21 cellular contexts compared by ENCODE assay signal in the genomic region with DNA sequence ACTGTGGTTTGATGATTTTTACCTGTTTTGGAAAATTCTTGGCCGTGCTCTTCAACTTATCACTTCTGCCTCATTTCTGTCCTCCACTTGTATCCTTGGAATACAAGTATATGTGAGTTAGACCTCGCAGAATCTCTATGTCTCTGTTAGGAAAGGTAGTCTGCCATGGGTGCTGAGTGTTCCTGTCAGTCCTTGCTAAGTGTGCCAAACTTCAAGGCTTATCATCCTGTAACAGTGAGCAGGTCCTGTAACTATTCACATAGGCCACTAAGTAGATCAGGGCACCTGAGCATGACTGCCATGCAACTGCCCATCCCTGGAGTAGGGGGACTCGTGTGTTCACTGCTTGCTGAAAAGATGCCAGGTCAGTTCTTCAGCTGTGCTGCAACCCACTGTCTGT. TPM values are rescaled to one million over a fixed set of nuclear protein-coding genes. Genes with fewer than 3 reads are reported as not detected.
A peak's percentile ranks its signal among the peaks of the same experiment; 100 is the strongest.
DNase-seq lines count a peak whose midpoint lies in the region; ATAC-seq, FAIRE-seq and TF ChIP-seq lines count a peak whose summit lies in the region.
"Had no signal": no experiment of that assay in that cellular context is flagged by ENCODE, and none has a peak within 500 bp of the region (broad histone marks: within the 10 kb centered on the region; RNA-seq: fewer than 3 reads in every experiment).

No MANE protein-coding gene starts in this region.

- no peaks in the 10 kb centered on the region for H3K36me3 ChIP-seq in heart left ventricle
- H3K36me3 ChIP-seq in left ventricle myocardium inferior: no peaks in the 10 kb centered on the region
- H3K36me3 ChIP-seq in upper lobe of right lung: no peaks in the 10 kb centered on the region
- H3K36me3 ChIP-seq in H7 (replicated peaks; ENCODE audit: control insufficient read depth, insufficient read depth, low read length): no peaks in the 10 kb centered on the region
- H3K36me3 ChIP-seq: HAP-1 had no signal

- H3K27ac Mint-ChIP-seq in CD14-positive monocyte: peak overlapping the region in 1 of 7 donors; percentile 30
- H3K27ac Mint-ChIP-seq: CD8-positive, alpha-beta T cell; GM23338; HFFc6 had no signal

- peaks cover 4 to 11% of the 10 kb centered on the region in 2 donors for H3K36me3 Mint-ChIP-seq in CD14-positive monocyte
- H3K36me3 Mint-ChIP-seq: CD8-positive, alpha-beta T cell had no signal

- peaks cover 0 to 7% (median 0%) of the 10 kb centered on the region in 9 donors for H3K27me3 ChIP-seq in heart left ventricle
- H3K27me3 ChIP-seq in left ventricle myocardium inferior (ENCODE audit: low read depth): peaks cover 24% of the 10 kb centered on the region
- no peaks in the 10 kb centered on the region for H3K27me3 ChIP-seq in upper lobe of right lung
- no peaks in the 10 kb centered on the region; the same call in 1 of the 2 replicates for H3K27me3 ChIP-seq in H7 (ENCODE audit: control insufficient read depth, insufficient read depth, low read length)

- peaks cover 0 to 2% (median 0%) of the 10 kb centered on the region in 3 donors for H3K27me3 Mint-ChIP-seq in CD14-positive monocyte (ENCODE audit: low read depth in 3 of 3)

- WGBS in heart left ventricle, 4 donors: 35 to 59% (median 46%) methylated on average over 3 of the region's 3 CpGs

- peaks cover 20% of the 10 kb centered on the region for H3K4me1 Mint-ChIP-seq in CD14-positive monocyte

- H3K27ac ChIP-seq in heart left ventricle (no peak overlapping the region), left ventricle myocardium inferior (replicated peaks) (no peak overlapping the region), upper lobe of right lung (no peak overlapping the region)

- peaks cover 0 to 4% (median 0%) of the 10 kb centered on the region in 7 donors for H3K9me3 Mint-ChIP-seq in CD14-positive monocyte
- H3K9me3 Mint-ChIP-seq: CD8-positive, alpha-beta T cell; HFFc6 had no signal

- TF ChIP-seq CTCF in heart left ventricle (IDR thresholded peaks at IDR 0.05) (no peak), left ventricle myocardium inferior (IDR thresholded peaks at IDR 0.05; ENCODE audit: borderline replicate concordance) (no peak), CD14-positive monocyte (IDR thresholded peaks at IDR 0.05) (no peak), upper lobe of right lung (IDR thresholded peaks at IDR 0.05) (no peak)

- H3K4me3 Mint-ChIP-seq in CD14-positive monocyte: no peak overlapping the region
- H3K4me3 Mint-ChIP-seq: CD4-positive, CD25-positive, alpha-beta regulatory T cell; CD8-positive, alpha-beta T cell; GM23338; HFFc6 had no signal

- no peak overlapping the region for H3K4me3 ChIP-seq in heart left ventricle
- H3K4me3 ChIP-seq in left ventricle myocardium inferior: no peak overlapping the region
- H3K4me3 ChIP-seq in upper lobe of right lung: no peak overlapping the region
- no peak overlapping the region for H3K4me3 ChIP-seq in H7 (ENCODE audit: insufficient read depth, low read depth, low read length)
- H3K4me3 ChIP-seq: GM23338, HAP-1 had no signal

- FAIRE-seq in GM12891 (lab: Jason Lieb, UNC): peak; percentile 16
- FAIRE-seq: G401.6, GM19239 had no signal

- peaks cover 0 to 3% (median 0%) of the 10 kb centered on the region in 12 donors for H3K4me1 ChIP-seq in heart left ventricle
- H3K4me1 ChIP-seq in left ventricle myocardium inferior: no peaks in the 10 kb centered on the region
- H3K4me1 ChIP-seq in upper lobe of right lung: no peaks in the 10 kb centered on the region
- H3K4me1 ChIP-seq: HAP-1 had no signal

- DNase-seq in heart left ventricle (no peak), left ventricle myocardium inferior (no peak), CD14-positive monocyte (ENCODE audit: low spot score) (peak; percentile 9), GM12891 (ENCODE audit: insufficient read length, low spot score) (no peak), upper lobe of right lung (peak; percentile 5), H7 (no peak), SHP77 treated with DMSO at 0.1 percent for 48 hours (lab: John Stamatoyannopoulos, UW) (no peak)
- DNase-seq: C1 segment of cervical spinal cord; Caco-2; CD4-positive, CD25-positive, alpha-beta regulatory T cell; CD8-positive, alpha-beta T cell; DMS153; DND-41; HFFc6 had no signal

- H3K9me3 ChIP-seq in heart left ventricle (no peaks in the 10 kb centered on the region), left ventricle myocardium inferior (replicated peaks) (no peaks in the 10 kb centered on the region), upper lobe of right lung (no peaks in the 10 kb centered on the region)
- H3K9me3 ChIP-seq: Caco-2, HAP-1 had no signal

- TF ChIP-seq POLR2A in heart left ventricle (IDR thresholded peaks at IDR 0.05) (no peak), GM12891 (IDR thresholded peaks at IDR 0.05; ENCODE audit: low read depth, low read length) (no peak)

- intact Hi-C loops in heart left ventricle (cut with DNase I): no loop called here
- intact Hi-C loops in left ventricle myocardium inferior (cut with micrococcal nuclease): no loop called here
- intact Hi-C loops in CD14-positive monocyte (cut with micrococcal nuclease): no loop called here
- intact Hi-C loops in upper lobe of right lung (cut with DNase I): no loop called here

- ATAC-seq in heart left ventricle (peak; percentile 61 to 75 (median 68)), upper lobe of right lung (no peak)
- ATAC-seq: CD8-positive, alpha-beta T cell; GM23338 had no signal

TF ChIP-seq in GM12891, 5 proteins besides CTCF, POLR2A, EP300 and RAD21:
- TF ChIP-seq POU2F2 (IDR thresholded peaks at IDR 0.05; ENCODE audit: low read depth, low read length): no peak
- no peak for TF ChIP-seq SPI1 (IDR thresholded peaks at IDR 0.05; ENCODE audit: low read depth, low read length)
- no peak for TF ChIP-seq PAX5 (IDR thresholded peaks at IDR 0.05; ENCODE audit: insufficient read depth, low read length, severe bottlenecking)
- no peak for TF ChIP-seq POLR2AphosphoS5 (IDR thresholded peaks at IDR 0.05; ENCODE audit: low read depth, low read length)
- TF ChIP-seq TAF1 (IDR thresholded peaks at IDR 0.05; ENCODE audit: low read depth, low read length): no peak

RNA-seq across cellular contexts. Expression of a gene that starts 24.2 kb away (rescaled TPM):
- under 1 TPM; 0.19 to 0.68 (median 0.53) TPM for total RNA-seq in heart left ventricle
- polyA plus RNA-seq in heart left ventricle: under 1 TPM; 0.08 to 0.19 TPM
- 0.33 TPM for total RNA-seq in left ventricle myocardium inferior
- polyA plus RNA-seq in CD14-positive monocyte: under 1 TPM; 0.14 to 0.24 TPM
- 0.21 TPM for polyA plus RNA-seq in GM12891 (2012; ENCODE audit: low read depth, missing spikeins)
- total RNA-seq in upper lobe of right lung: 2.7 TPM
- total RNA-seq in H7 (2014; rRNA removed; shearing (Covaris generic)): 0.24 and 0.37 TPM in 2 replicates
- total RNA-seq: HFFc6 had no signal

RNA-seq across cellular contexts. Expression of a gene that starts 41.8 kb away (rescaled TPM):
- total RNA-seq in heart left ventricle: 1 to 10 TPM in 8 of 9 donors, under 1 TPM in 1; 0.75 to 7.5 (median 2.7) TPM
- 1 to 10 TPM; 1.3 to 5.0 TPM for polyA plus RNA-seq in heart left ventricle
- 0.88 TPM for total RNA-seq in left ventricle myocardium inferior
- under 1 TPM; 0.16 to 0.38 TPM for polyA plus RNA-seq in CD14-positive monocyte
- polyA plus RNA-seq in GM12891 (2012; ENCODE audit: low read depth, missing spikeins): 1.7 TPM
- total RNA-seq in upper lobe of right lung: 0.43 TPM
- total RNA-seq in H7 (2014; rRNA removed; shearing (Covaris generic)): not detected in 2 replicates
- total RNA-seq: A172; A673; CD4-positive, CD25-positive, alpha-beta regulatory T cell; H4 had no signal
- polyA plus RNA-seq: CD4-positive, CD25-positive, alpha-beta regulatory T cell had no signal

Comparison
In these comparisons a context has a peak if more than half of its experiments do, and no peak if none do; other contexts are left out.
1. DNase-seq: peak in CD14-positive monocyte (single experiment) and upper lobe of right lung (single experiment); none in heart left ventricle (0 of 5), left ventricle myocardium inferior (single experiment), GM12891 (single experiment), H7 (single experiment) and SHP77 treated with DMSO at 0.1 percent for 48 hours (single experiment).